ENCODE assay signal across 8 cellular contexts in the genomic region with DNA sequence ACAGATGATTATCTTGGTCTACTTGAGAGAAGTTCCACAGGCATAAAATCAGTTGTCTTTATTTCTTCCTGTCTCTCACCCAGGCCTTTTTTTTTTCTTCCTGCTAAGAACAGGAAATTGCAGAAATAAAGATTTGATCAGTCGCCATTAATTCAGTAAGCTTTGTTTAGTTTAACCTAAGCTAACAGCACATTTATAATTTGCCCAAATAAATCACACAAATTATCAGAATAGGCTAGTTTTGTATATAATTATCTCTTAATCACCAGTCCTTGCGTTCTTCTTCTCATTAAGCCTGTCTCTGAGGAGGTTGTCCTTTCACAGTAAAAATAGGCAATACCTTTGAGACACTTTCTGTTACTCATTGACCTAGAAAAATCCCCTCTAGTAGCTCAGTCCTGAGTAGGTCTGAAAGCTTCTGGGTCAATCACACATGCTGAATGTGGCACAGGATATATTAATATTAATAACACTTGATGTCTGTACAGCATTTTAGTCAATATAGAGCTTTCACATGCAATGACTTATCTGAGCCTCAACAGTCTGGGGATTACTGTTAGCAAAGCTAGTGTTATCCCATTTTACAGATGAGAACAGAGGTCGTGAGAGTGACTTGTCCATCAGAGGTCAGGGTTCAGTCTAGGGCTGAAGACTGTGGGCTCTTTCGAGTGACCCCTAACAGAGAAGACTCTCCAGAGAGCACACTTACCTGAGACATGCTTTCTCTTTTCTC. TPM values are rescaled to one million over a fixed set of nuclear protein-coding genes. Genes with fewer than 3 reads are reported as not detected.
DNase-seq lines count a peak whose midpoint lies in the region; ATAC-seq, FAIRE-seq and TF ChIP-seq lines count a peak whose summit lies in the region.

No MANE protein-coding gene starts in this region.

- peaks cover 0 to 6% (median 3%) of the 10 kb centered on the region in 4 donors for H3K4me1 ChIP-seq in stomach
- no peaks in the 10 kb centered on the region for H3K4me1 ChIP-seq in right cardiac atrium (ENCODE audit: control insufficient read depth, insufficient read depth, low read length)

- H3K27me3 Mint-ChIP-seq in activated T-cell treated with anti-CD3 and anti-CD28 coated beads, Interleukin-2, amount 50 U/mL, for 4 hours (ENCODE audit: low read depth) = no peaks in the 10 kb centered on the region
- H3K27me3 Mint-ChIP-seq in T-helper 17 cell = no peaks in the 10 kb centered on the region

- H3K27ac ChIP-seq in stomach = peak overlapping the region in 4 of 5 donors; percentile 19 to 66 (median 27)
- no peak overlapping the region for H3K27ac ChIP-seq in right cardiac atrium (ENCODE audit: low read length)

- TF ChIP-seq EP300 in stomach (IDR thresholded peaks at IDR 0.05) = no peak

- ATAC-seq in activated T-cell treated with anti-CD3 and anti-CD28 coated beads, Interleukin-2, amount 50 U/mL, for 4 hours = peak; percentile 70 to 76
- ATAC-seq in HG02973 (IDR thresholded peaks at IDR 0.05; ENCODE audit: unreplicated experiment) = peak; percentile 84
- ATAC-seq in T-helper 17 cell = peak; percentile 53
- ATAC-seq in right cardiac atrium = no peak

- peak overlapping the region; percentile 100 for H3K27ac Mint-ChIP-seq in T-helper 17 cell

- no peak for DNase-seq in activated T-cell treated with anti-CD3 and anti-CD28 coated beads, Interleukin-2, amount 50 U/mL, for 4 hours
- no peak for DNase-seq in activated T-cell treated with anti-CD3 and anti-CD28 coated beads, Interleukin-2, amount 50 U/mL, for 1 hour
- DNase-seq in T-helper 17 cell = no peak
- DNase-seq in stomach = no peak
- DNase-seq in stimulated activated CD4-positive, alpha-beta T cell treated with anti-CD3 and anti-CD28 coated beads, Interleukin-4, amount 100 ng/mL, for 4 hours = no peak
- no peak for DNase-seq in frontal cortex (ENCODE audit: low spot score in 2 of 2)
- DNase-seq in right cardiac atrium = no peak

- no peaks in the 10 kb centered on the region for H3K27me3 ChIP-seq in stomach
- H3K27me3 ChIP-seq in right cardiac atrium (ENCODE audit: control insufficient read depth, insufficient read depth) = no peaks in the 10 kb centered on the region

- H3K36me3 Mint-ChIP-seq in activated T-cell treated with anti-CD3 and anti-CD28 coated beads, Interleukin-2, amount 50 U/mL, for 4 hours (ENCODE audit: insufficient read depth) = no peaks in the 10 kb centered on the region
- peaks cover under 1% of the 10 kb centered on the region for H3K36me3 Mint-ChIP-seq in T-helper 17 cell (ENCODE audit: low read depth)

- intact Hi-C loops in stomach (cut with DNase I; ENCODE audit: low total_unique reads) (no loop called here), right cardiac atrium (cut with DNase I) (no loop called here)

- no peak for FAIRE-seq in frontal cortex (lab: Jason Lieb, UNC)

- 45 to 55% (median 54%) methylated on average over 4 of the region's 4 CpGs for WGBS in stomach, 5 donors
- WGBS in right cardiac atrium = 72% methylated on average over 4 of the region's 4 CpGs

- H3K9me3 Mint-ChIP-seq in activated T-cell treated with anti-CD3 and anti-CD28 coated beads, Interleukin-2, amount 50 U/mL, for 4 hours = no peaks in the 10 kb centered on the region

- H3K4me3 Mint-ChIP-seq in activated T-cell treated with anti-CD3 and anti-CD28 coated beads, Interleukin-2, amount 50 U/mL, for 4 hours = peak overlapping the region; percentile 46
- peak overlapping the region; percentile 77 for H3K4me3 Mint-ChIP-seq in T-helper 17 cell

- H3K36me3 ChIP-seq in stomach = no peaks in the 10 kb centered on the region

- peaks cover 81% of the 10 kb centered on the region for H3K4me1 Mint-ChIP-seq in activated T-cell treated with anti-CD3 and anti-CD28 coated beads, Interleukin-2, amount 50 U/mL, for 4 hours (ENCODE audit: low read depth)
- H3K4me1 Mint-ChIP-seq in T-helper 17 cell = peaks cover 65% of the 10 kb centered on the region

- no peak for TF ChIP-seq POLR2A in stomach (IDR thresholded peaks at IDR 0.05)

- TF ChIP-seq CTCF in stomach (IDR thresholded peaks at IDR 0.05) = no peak

- no peaks in the 10 kb centered on the region for H3K9me3 ChIP-seq in T-helper 17 cell (ENCODE audit: control insufficient read depth, low read length, poor library complexity, severe bottlenecking)
- no peaks in the 10 kb centered on the region for H3K9me3 ChIP-seq in stomach
- H3K9me3 ChIP-seq in right cardiac atrium (ENCODE audit: control insufficient read depth, low read length) = no peaks in the 10 kb centered on the region

- H3K4me3 ChIP-seq in stomach (no peak overlapping the region), right cardiac atrium (ENCODE audit: low read length) (no peak overlapping the region)

RNA-seq across cellular contexts. Expression of gene STK17B, which starts 11.2 kb away (rescaled TPM):
- 100 to 1,000 TPM; 107 to 166 (median 129) TPM for total RNA-seq in activated T-cell treated with anti-CD3 and anti-CD28 coated beads, Interleukin-2, amount 50 U/mL, for 4 hours
- total RNA-seq in T-helper 17 cell (100 to 1,000 TPM; 417 to 460 TPM), stomach (10 to 100 TPM in 4 of 5 donors, 1 to 10 TPM in 1; 9.3 to 76.4 (median 18.7) TPM), frontal cortex (6.1 TPM), right cardiac atrium (1 to 10 TPM; 6.9 to 8.1 (median 7.2) TPM)
- polyA plus RNA-seq in stomach (1 to 10 TPM; 3.4 to 8.6 (median 7.9) TPM), right cardiac atrium (3.7 TPM)

Comparison
In these comparisons a context has a peak if more than half of its experiments do, and no peak if none do; other contexts are left out.
1. ATAC-seq: peak in activated T-cell treated with anti-CD3 and anti-CD28 coated beads, Interleukin-2, amount 50 U/mL, for 4 hours (2 of 2), HG02973 (single experiment) and T-helper 17 cell (single experiment); none in right cardiac atrium (0 of 2).